In the genomic region with DNA sequence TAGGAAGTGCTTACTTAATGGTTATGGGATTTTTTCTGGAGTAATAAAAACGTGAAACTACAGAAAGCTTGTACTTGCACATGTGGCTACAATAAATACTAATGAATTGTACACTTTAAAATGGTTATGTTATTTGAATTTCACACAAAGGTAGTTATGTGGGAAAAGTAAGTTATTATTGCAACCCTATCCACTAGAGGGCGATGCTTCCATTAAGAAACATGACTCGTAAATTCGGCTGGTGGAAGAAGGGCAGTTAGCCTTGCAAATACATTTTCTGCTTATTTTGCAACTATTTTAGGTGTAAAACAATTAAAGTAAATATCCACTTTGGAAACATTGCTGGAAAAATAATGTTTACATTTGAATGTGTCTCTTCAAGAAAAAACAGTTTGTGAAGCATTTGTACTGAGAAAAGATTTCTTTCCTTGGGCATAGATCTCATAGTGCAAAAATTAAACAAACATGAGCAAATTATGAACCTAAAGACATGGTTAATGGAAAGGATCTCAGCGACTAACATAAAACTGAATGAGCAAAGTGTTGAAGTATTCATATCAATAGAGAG, we compare ENCODE assay signal across 8 cellular contexts.
A peak's percentile ranks its signal among the peaks of the same experiment; 100 is the strongest.
DNase-seq lines count a peak whose midpoint lies in the region; ATAC-seq and TF ChIP-seq lines count a peak whose summit lies in the region.

No MANE protein-coding gene starts in this region.

- DNase-seq in GM03348 (ENCODE audit: low spot score) (peak; percentile 47), NCI-H2081 (lab: John Stamatoyannopoulos, UW) (peak; percentile 67 to 81), activated B cell treated with CpG ODN at 0.5 μM for 24 hours (no peak), iPS DF 6.9 (ENCODE audit: low read depth, low spot score) (peak; percentile 43), superior temporal gyrus (ENCODE audit: extremely low spot score) (peak; percentile 92), OCI-M2 (lab: John Stamatoyannopoulos, UW; ENCODE audit: unreplicated experiment) (no peak)

- H3K27ac Mint-ChIP-seq in activated B cell treated with CpG ODN at 0.5 μM for 24 hours: no peak overlapping the region

- TF ChIP-seq CTCF in 22Rv1 (IDR thresholded peaks at IDR 0.05) (peak; percentile 61), activated B cell treated with CpG ODN at 0.5 μM for 24 hours (IDR thresholded peaks at IDR 0.05) (peak; percentile 45)

- H3K9me3 Mint-ChIP-seq in activated B cell treated with CpG ODN at 0.5 μM for 24 hours: no peaks in the 10 kb centered on the region

- no peak overlapping the region for H3K4me3 ChIP-seq in iPS DF 6.9 (ENCODE audit: low read length)

- H3K27me3 ChIP-seq in iPS DF 6.9 (ENCODE audit: control insufficient read depth, insufficient read depth, low read length): no peaks in the 10 kb centered on the region

- CTCF ChIA-PET in activated B cell treated with CpG ODN at 0.5 μM for 24 hours (lab: Charles Lee): interaction anchor here (1.1 to 4.2 kb wide), 3 partner anchors 298 to 473 kb away, joined by 3 to 49 read pairs (median 30); no protein-coding TSS in a partner anchor

- H3K4me1 Mint-ChIP-seq in activated B cell treated with CpG ODN at 0.5 μM for 24 hours: no peaks in the 10 kb centered on the region

- H3K36me3 Mint-ChIP-seq in activated B cell treated with CpG ODN at 0.5 μM for 24 hours (ENCODE audit: low read depth): no peaks in the 10 kb centered on the region

- intact Hi-C loops in activated B cell treated with CpG ODN at 0.5 μM for 24 hours (cut with micrococcal nuclease): loop anchor here (1.0 to 10.0 kb wide), 7 partner anchors 297 to 727 kb away; a partner anchor contains a TSS

- H3K4me3 Mint-ChIP-seq in activated B cell treated with CpG ODN at 0.5 μM for 24 hours: no peak overlapping the region

- no peaks in the 10 kb centered on the region; the same call in 1 of the 2 replicates for H3K4me1 ChIP-seq in iPS DF 6.9 (ENCODE audit: control insufficient read depth, insufficient read depth, low read length)

- WGBS in iPS DF 6.9 (ENCODE audit: insufficient coverage, insufficient read length): no CpG with 5 or more reads among the region's 5 CpGs

- no peaks in the 10 kb centered on the region for H3K36me3 ChIP-seq in iPS DF 6.9 (ENCODE audit: control insufficient read depth, insufficient read depth, low read length)

- peak; percentile 53 for ATAC-seq in HG02884 (IDR thresholded peaks at IDR 0.05; ENCODE audit: unreplicated experiment)
- no peak for ATAC-seq in activated B cell treated with CpG ODN at 0.5 μM for 24 hours (ENCODE audit: low read depth)

- H3K27me3 Mint-ChIP-seq in activated B cell treated with CpG ODN at 0.5 μM for 24 hours: peaks cover 13% of the 10 kb centered on the region

- H3K27ac ChIP-seq in 22Rv1: no peak overlapping the region
- H3K27ac ChIP-seq in iPS DF 6.9 (ENCODE audit: low read length): no peak overlapping the region

- no peaks in the 10 kb centered on the region for H3K9me3 ChIP-seq in iPS DF 6.9 (ENCODE audit: control insufficient read depth, insufficient read depth, low read length)

- POLR2A ChIA-PET in activated B cell treated with CpG ODN at 0.5 μM for 24 hours (lab: Charles Lee): no interaction called here

Comparison
In these comparisons a context has a peak if more than half of its experiments do, and no peak if none do; other contexts are left out.
1. DNase-seq: peak in GM03348 (single experiment), NCI-H2081 (2 of 2), iPS DF 6.9 (single experiment) and superior temporal gyrus (single experiment); none in activated B cell treated with CpG ODN at 0.5 μM for 24 hours (single experiment) and OCI-M2 (single experiment).